ENCODE assay signal across 23 cellular contexts in genomic region chr18:79472946-79473345, GRCh38.
"Had no signal": no experiment of that assay in that cellular context is flagged by ENCODE, and none has a peak within 500 bp of the region (broad histone marks: within the 10 kb centered on the region; RNA-seq: fewer than 3 reads in every experiment).

No MANE protein-coding gene starts in this region.

- H3K4me1 ChIP-seq: SJSA1 had no signal

- H3K27me3 ChIP-seq: SJSA1 had no signal

- H3K4me3 Mint-ChIP-seq: activated CD8-positive, alpha-beta T cell treated with anti-CD3 and anti-CD28 coated beads, Interleukin-2, amount 10 ng/mL, durations not matched to agents 7 days and 5 days; WTC11 had no signal

- ATAC-seq: activated CD8-positive, alpha-beta T cell treated with anti-CD3 and anti-CD28 coated beads, Interleukin-2, amount 10 ng/mL, durations not matched to agents 7 days and 5 days; PC-3; SK-N-SH treated with all-trans-retinoic acid at 6 μM for 48 hours; WTC11 had no signal

- H3K4me3 ChIP-seq: SJSA1 had no signal

- H3K27ac Mint-ChIP-seq: activated CD8-positive, alpha-beta T cell treated with anti-CD3 and anti-CD28 coated beads, Interleukin-2, amount 10 ng/mL, durations not matched to agents 7 days and 5 days; WTC11 had no signal

- H3K9me3 Mint-ChIP-seq: WTC11 had no signal

- DNase-seq: activated CD4-positive, alpha-beta T cell treated with anti-CD3 and anti-CD28 coated beads for 48 hours; activated CD4-positive, alpha-beta T cell treated with anti-CD3 and anti-CD28 coated beads, Interleukin-2, amount 50 U/mL, for 4 hours; activated CD4-positive, CD25-positive, alpha-beta regulatory T cell treated with anti-CD3 and anti-CD28 coated beads, Interleukin-2, amount 50 U/mL, for 72 hours; activated CD8-positive, alpha-beta memory T cell treated with anti-CD3 and anti-CD28 coated beads, Interleukin-2, amount 50 U/mL, for 48 hours; activated CD8-positive, alpha-beta T cell treated with anti-CD3 and anti-CD28 coated beads, Interleukin-2, amount 10 ng/mL, durations not matched to agents 7 days and 5 days; activated effector memory CD4-positive, alpha-beta T cell treated with anti-CD3 and anti-CD28 coated beads, Interleukin-2, amount 50 U/mL, for 16 hours; activated naive CD4-positive, alpha-beta T cell treated with Interleukin-2 at 50 U/mL for 16 hours; activated T-cell treated with anti-CD3 and anti-CD28 coated beads, Interleukin-2, amount 50 U/mL, for 1 hour; anterior cingulate cortex; KG1; MV-4-11; NCI-H1105; NCI-H1436; NCI-H1694 treated with DMSO at 0.1 percent for 48 hours; NCI-H2081; NCI-H446; NCI-H524; PC-3; SHP77; SW 1271 had no signal

- H3K27ac ChIP-seq: SJSA1 had no signal
